8 cellular contexts compared by ENCODE assay signal in genomic region chr6:93417421-93417996, GRCh38. TPM values are rescaled to one million over a fixed set of nuclear protein-coding genes. Genes with fewer than 3 reads are reported as not detected.
DNase-seq lines count a peak whose midpoint lies in the region; ATAC-seq and TF ChIP-seq lines count a peak whose summit lies in the region.

No MANE protein-coding gene starts in this region.

- CTCF ChIA-PET in WTC11 (lab: Charles Lee), result interaction anchor here (0.6 to 1.5 kb wide), 5 partner anchors 56 to 381 kb away, joined by 3 to 4 read pairs (median 3); no protein-coding TSS in a partner anchor

- H3K27ac Mint-ChIP-seq in WTC11 (no peak overlapping the region), immature natural killer cell (no peak overlapping the region)

- TF ChIP-seq CTCF in WTC11 (IDR thresholded peaks at IDR 0.05) (no peak), suprapubic skin (IDR thresholded peaks at IDR 0.05) (no peak)

- ATAC-seq in activated T-cell treated with anti-CD3 and anti-CD28 coated beads, Interleukin-2, amount 50 U/mL, for 4 hours, result no peak
- ATAC-seq in WTC11, result no peak
- ATAC-seq in GM19328 (IDR thresholded peaks at IDR 0.05; ENCODE audit: unreplicated experiment), result no peak

- peaks cover 53% of the 10 kb centered on the region for H3K27me3 Mint-ChIP-seq in activated T-cell treated with anti-CD3 and anti-CD28 coated beads, Interleukin-2, amount 50 U/mL, for 4 hours (ENCODE audit: low read depth)
- H3K27me3 Mint-ChIP-seq in WTC11 (ENCODE audit: low read depth) (peaks cover 43% of the 10 kb centered on the region), immature natural killer cell (ENCODE audit: low read depth in 3 of 3) (peaks cover 5 to 21% (median 11%) of the 10 kb centered on the region in 3 donors)

- H3K36me3 ChIP-seq in suprapubic skin, result no peaks in the 10 kb centered on the region

- WGBS in suprapubic skin, result 7% methylated on average over 27 of the region's 27 CpGs

- TF ChIP-seq POLR2A in suprapubic skin (IDR thresholded peaks at IDR 0.05), result no peak

- H3K27me3 ChIP-seq in suprapubic skin, result peaks cover 73% of the 10 kb centered on the region

- H3K4me1 Mint-ChIP-seq in activated T-cell treated with anti-CD3 and anti-CD28 coated beads, Interleukin-2, amount 50 U/mL, for 4 hours (ENCODE audit: low read depth), result peaks cover 20% of the 10 kb centered on the region
- H3K4me1 Mint-ChIP-seq in WTC11 (peaks cover 23% of the 10 kb centered on the region), immature natural killer cell (peaks cover 6 to 21% of the 10 kb centered on the region in 2 donors)

- no peak for TF ChIP-seq EP300 in suprapubic skin (IDR thresholded peaks at IDR 0.05)

- H3K27ac ChIP-seq in suprapubic skin, result no peak overlapping the region

- H3K9me3 ChIP-seq in suprapubic skin, result no peaks in the 10 kb centered on the region

- peak overlapping the region; percentile 59 for H3K4me3 ChIP-seq in suprapubic skin

- no peaks in the 10 kb centered on the region for H3K9me3 Mint-ChIP-seq in activated T-cell treated with anti-CD3 and anti-CD28 coated beads, Interleukin-2, amount 50 U/mL, for 4 hours
- H3K9me3 Mint-ChIP-seq in WTC11, result no peaks in the 10 kb centered on the region
- peaks cover 7 to 42% (median 11%) of the 10 kb centered on the region in 6 donors for H3K9me3 Mint-ChIP-seq in immature natural killer cell

- peak; percentile 13 to 19 for DNase-seq in activated T-cell treated with anti-CD3 and anti-CD28 coated beads, Interleukin-2, amount 50 U/mL, for 48 hours
- DNase-seq in activated T-cell treated with anti-CD3 and anti-CD28 coated beads, Interleukin-2, amount 50 U/mL, for 4 hours, result no peak
- DNase-seq in WTC11 (ENCODE audit: low spot score), result no peak
- DNase-seq in immature natural killer cell, result no peak
- DNase-seq in suprapubic skin (ENCODE audit: low spot score in 2 of 2), result no peak
- DNase-seq in DMS79 treated with DMSO at 0.1 percent for 48 hours (lab: John Stamatoyannopoulos, UW), result no peak
- DNase-seq in NCI-H526 treated with DMSO at 0.1 percent for 48 hours (lab: John Stamatoyannopoulos, UW), result no peak

- POLR2A ChIA-PET in WTC11 (lab: Charles Lee), result interaction anchor here (0.6 kb wide), 1 partner anchor 81 kb away, joined by 3 read pairs; no protein-coding TSS in a partner anchor

- no peaks in the 10 kb centered on the region for H3K36me3 Mint-ChIP-seq in activated T-cell treated with anti-CD3 and anti-CD28 coated beads, Interleukin-2, amount 50 U/mL, for 4 hours (ENCODE audit: insufficient read depth)
- H3K36me3 Mint-ChIP-seq in WTC11 (no peaks in the 10 kb centered on the region), immature natural killer cell (peaks cover 0 to 3% (median 0%) of the 10 kb centered on the region in 3 donors)

- H3K4me1 ChIP-seq in suprapubic skin, result peaks cover 40% of the 10 kb centered on the region

- H3K4me3 Mint-ChIP-seq in activated T-cell treated with anti-CD3 and anti-CD28 coated beads, Interleukin-2, amount 50 U/mL, for 4 hours, result no peak overlapping the region
- peak overlapping the region; percentile 100 for H3K4me3 Mint-ChIP-seq in WTC11
- peak overlapping the region in 4 of 5 donors; percentile 47 to 63 (median 57) for H3K4me3 Mint-ChIP-seq in immature natural killer cell

TF ChIP-seq in WTC11, 78 proteins besides CTCF, POLR2A, EP300 and RAD21 (continues in another document):
- no peak for TF ChIP-seq CREB1 (CRISPR knock-in tag; IDR thresholded peaks at IDR 0.05)
- TF ChIP-seq ETV6 (CRISPR knock-in tag; IDR thresholded peaks at IDR 0.05), result no peak
- TF ChIP-seq PRDM15 (CRISPR knock-in tag; IDR thresholded peaks at IDR 0.05), result no peak
- no peak for TF ChIP-seq HMGA2 (CRISPR knock-in tag; IDR thresholded peaks at IDR 0.05)
- no peak for TF ChIP-seq E2F1 (CRISPR knock-in tag; IDR thresholded peaks at IDR 0.05)
- TF ChIP-seq ZNF317 (CRISPR knock-in tag; IDR thresholded peaks at IDR 0.05; ENCODE audit: borderline replicate concordance, low read depth), result no peak
- TF ChIP-seq AR (CRISPR knock-in tag; IDR thresholded peaks at IDR 0.05), result no peak
- TF ChIP-seq PRRX2 (CRISPR knock-in tag; IDR thresholded peaks at IDR 0.05), result no peak
- no peak for TF ChIP-seq ZMAT4 (CRISPR knock-in tag; IDR thresholded peaks at IDR 0.05)
- TF ChIP-seq ZNF425 (CRISPR knock-in tag; conservative IDR thresholded peaks at IDR 0.05), result no peak

RNA-seq across cellular contexts. Expression of gene EPHA7, which starts 1.9 kb away (rescaled TPM):
- not detected for total RNA-seq in activated T-cell treated with anti-CD3 and anti-CD28 coated beads, Interleukin-2, amount 50 U/mL, for 4 hours
- total RNA-seq in WTC11 (2021) (7.4 to 9.6 TPM (median 7.9 TPM) in 3 replicates), suprapubic skin (1 to 10 TPM in 1 of 4 donors, under 1 TPM in 3; 0.60 to 1.3 (median 0.72) TPM)
- polyA plus RNA-seq in immature natural killer cell, result not detected

Comparison
In these comparisons a context has a peak if more than half of its experiments do, and no peak if none do; other contexts are left out.
1. DNase-seq: peak in activated T-cell treated with anti-CD3 and anti-CD28 coated beads, Interleukin-2, amount 50 U/mL, for 48 hours (2 of 2); none in activated T-cell treated with anti-CD3 and anti-CD28 coated beads, Interleukin-2, amount 50 U/mL, for 4 hours (single experiment), WTC11 (single experiment), immature natural killer cell (0 of 3), suprapubic skin (0 of 2), DMS79 treated with DMSO at 0.1 percent for 48 hours (single experiment) and NCI-H526 treated with DMSO at 0.1 percent for 48 hours (single experiment).